9 cellular contexts compared by ENCODE assay signal in the genomic region with DNA sequence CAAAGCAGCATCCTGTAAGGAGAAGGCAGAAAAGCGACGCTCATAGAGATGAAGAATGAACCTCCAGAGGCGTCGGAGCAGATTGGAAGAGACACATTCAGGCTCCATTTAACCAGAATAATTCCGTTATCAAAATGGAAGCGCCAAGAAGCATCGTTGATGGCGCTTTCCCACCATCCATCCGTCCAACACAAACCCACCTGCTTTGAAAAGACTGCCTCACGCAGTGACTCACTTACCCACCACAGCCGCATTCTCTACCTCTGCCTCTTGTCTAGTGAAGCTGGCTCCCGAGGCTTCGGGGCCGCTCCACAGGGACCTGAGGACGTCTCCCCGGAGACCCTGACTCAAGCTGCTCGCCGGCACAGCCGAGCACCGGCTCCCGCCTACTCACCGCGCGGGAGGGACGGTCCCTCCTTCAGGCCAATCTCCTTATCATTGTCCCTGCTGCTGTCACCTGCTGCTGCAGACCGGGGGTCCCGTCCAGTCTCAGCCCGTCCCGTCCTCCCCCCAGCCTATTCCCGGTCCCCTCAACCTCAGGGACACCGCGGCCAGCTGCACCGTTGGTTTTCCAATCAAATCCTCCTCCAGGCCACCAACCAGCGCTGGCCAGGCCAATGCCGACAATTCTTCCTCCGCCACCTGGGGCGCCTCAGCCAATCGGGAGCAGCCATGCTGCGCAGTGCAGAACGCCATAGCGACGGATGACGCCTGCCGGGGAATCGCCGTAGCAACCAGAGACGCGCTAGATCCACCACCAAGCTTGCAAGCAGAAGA.
DNase-seq lines count a peak whose midpoint lies in the region; ATAC-seq and FAIRE-seq lines count a peak whose summit lies in the region.
"Had no signal": no experiment of that assay in that cellular context is flagged by ENCODE, and none has a peak within 500 bp of the region (broad histone marks: within the 10 kb centered on the region; RNA-seq: fewer than 3 reads in every experiment).

A gene with protein sequence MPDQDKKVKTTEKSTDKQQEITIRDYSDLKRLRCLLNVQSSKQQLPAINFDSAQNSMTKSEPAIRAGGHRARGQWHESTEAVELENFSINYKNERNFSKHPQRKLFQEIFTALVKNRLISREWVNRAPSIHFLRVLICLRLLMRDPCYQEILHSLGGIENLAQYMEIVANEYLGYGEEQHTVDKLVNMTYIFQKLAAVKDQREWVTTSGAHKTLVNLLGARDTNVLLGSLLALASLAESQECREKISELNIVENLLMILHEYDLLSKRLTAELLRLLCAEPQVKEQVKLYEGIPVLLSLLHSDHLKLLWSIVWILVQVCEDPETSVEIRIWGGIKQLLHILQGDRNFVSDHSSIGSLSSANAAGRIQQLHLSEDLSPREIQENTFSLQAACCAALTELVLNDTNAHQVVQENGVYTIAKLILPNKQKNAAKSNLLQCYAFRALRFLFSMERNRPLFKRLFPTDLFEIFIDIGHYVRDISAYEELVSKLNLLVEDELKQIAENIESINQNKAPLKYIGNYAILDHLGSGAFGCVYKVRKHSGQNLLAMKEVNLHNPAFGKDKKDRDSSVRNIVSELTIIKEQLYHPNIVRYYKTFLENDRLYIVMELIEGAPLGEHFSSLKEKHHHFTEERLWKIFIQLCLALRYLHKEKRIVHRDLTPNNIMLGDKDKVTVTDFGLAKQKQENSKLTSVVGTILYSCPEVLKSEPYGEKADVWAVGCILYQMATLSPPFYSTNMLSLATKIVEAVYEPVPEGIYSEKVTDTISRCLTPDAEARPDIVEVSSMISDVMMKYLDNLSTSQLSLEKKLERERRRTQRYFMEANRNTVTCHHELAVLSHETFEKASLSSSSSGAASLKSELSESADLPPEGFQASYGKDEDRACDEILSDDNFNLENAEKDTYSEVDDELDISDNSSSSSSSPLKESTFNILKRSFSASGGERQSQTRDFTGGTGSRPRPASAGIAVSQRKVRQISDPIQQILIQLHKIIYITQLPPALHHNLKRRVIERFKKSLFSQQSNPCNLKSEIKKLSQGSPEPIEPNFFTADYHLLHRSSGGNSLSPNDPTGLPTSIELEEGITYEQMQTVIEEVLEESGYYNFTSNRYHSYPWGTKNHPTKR (minus strand): TSS at position 553 of the 777 bp plus-strand sequence. CDS start 16,501 bp downstream, outside the sequence.

- peak; percentile 12 for DNase-seq in CMK (ENCODE audit: low read depth)
- peak; percentile 96 for DNase-seq in HTR-8/SVneo (ENCODE audit: insufficient read length, low spot score)
- peak; percentile 87 for DNase-seq in OCI-M1 (lab: John Stamatoyannopoulos, UW)
- DNase-seq in activated T-cell treated with anti-CD3 and anti-CD28 coated beads, Interleukin-2, amount 50 U/mL, for 48 hours, result peak; percentile 89 to 92
- DNase-seq in fibroblast of gingiva (ENCODE audit: low read depth), result peak; percentile 80
- peak; percentile 92 for DNase-seq in stimulated activated CD8-positive, alpha-beta memory T cell treated with anti-CD3 and anti-CD28 coated beads, Interleukin-4, amount 100 ng/mL, for 48 hours

- peaks cover 0 to 8% of the 10 kb centered on the region in 2 donors for H3K4me1 ChIP-seq in muscle layer of duodenum (ENCODE audit: control insufficient read depth in 1 of 2, insufficient read depth in 2 of 2, low read length in 2 of 2)

- peak within 1 kb of the TSS; percentile 79 to 98 for H3K4me3 ChIP-seq in muscle layer of duodenum (ENCODE audit: low read depth in 1 of 2, low read length in 2 of 2)

- H3K9me3 ChIP-seq in muscle layer of duodenum (ENCODE audit: control insufficient read depth in 1 of 2, low read length in 2 of 2), result no peaks in the 10 kb centered on the region

- FAIRE-seq in HTR-8/SVneo (lab: Jason Lieb, UNC), result peak; percentile 96

- ATAC-seq in GM21367 (IDR thresholded peaks at IDR 0.05; ENCODE audit: unreplicated experiment), result peak; percentile 100

- H3K36me3 ChIP-seq in muscle layer of duodenum (ENCODE audit: control insufficient read depth in 1 of 2, insufficient read depth in 2 of 2, low read length in 2 of 2), result peaks cover 0 to 3% of the 10 kb centered on the region in 2 donors

- no peak within 1 kb of the TSS for H3K27ac ChIP-seq in muscle layer of duodenum (ENCODE audit: low read length)
- H3K27ac ChIP-seq: VCaP had no signal

- H3K27me3 ChIP-seq in muscle layer of duodenum (ENCODE audit: low read depth, low read length), result no peaks in the 10 kb centered on the region

Comparison
In these comparisons a context has a peak if more than half of its experiments do, and no peak if none do; other contexts are left out.
1. DNase-seq: peak in every context shown above with its lines; median percentile 96 in HTR-8/SVneo; 92 in stimulated activated CD8-positive, alpha-beta memory T cell treated with anti-CD3 and anti-CD28 coated beads, Interleukin-4, amount 100 ng/mL, for 48 hours; 90 in activated T-cell treated with anti-CD3 and anti-CD28 coated beads, Interleukin-2, amount 50 U/mL, for 48 hours; 87 in OCI-M1; 80 in fibroblast of gingiva; 12 in CMK.